Comparison of ENCODE assay signal across 33 cellular contexts in genomic region chr1:157771666-157772425, GRCh38. TPM values are rescaled to one million over a fixed set of nuclear protein-coding genes. Genes with fewer than 3 reads are reported as not detected.
DNase-seq lines count a peak whose midpoint lies in the region; ATAC-seq and TF ChIP-seq lines count a peak whose summit lies in the region.
"Had no signal": no experiment of that assay in that cellular context is flagged by ENCODE, and none has a peak within 500 bp of the region (broad histone marks: within the 10 kb centered on the region; RNA-seq: fewer than 3 reads in every experiment).

No MANE protein-coding gene starts in this region.

- POLR2A ChIA-PET in OCI-LY7 (lab: Charles Lee) = interaction anchor here (0.5 to 1.3 kb wide), 2 partner anchors 74 to 140 kb away, joined by 3 to 4 read pairs; no protein-coding TSS in a partner anchor

- H3K4me2 ChIP-seq in OCI-LY3 (ENCODE audit: low read length) = 0 out of 2 replicates have a peak overlapping the region, but pooled peaks have one; percentile 7
- no peak overlapping the region for H3K4me2 ChIP-seq in OCI-LY7 (ENCODE audit: low read length)
- H3K4me2 ChIP-seq: A549, KMS-11, SK-N-SH had no signal

- H3K27ac ChIP-seq in OCI-LY3 (ENCODE audit: low read length) (no peak overlapping the region), OCI-LY7 (ENCODE audit: low read depth, low read length, poor library complexity, severe bottlenecking) (no peak overlapping the region)
- H3K27ac ChIP-seq: A549, adrenal gland, brain microvascular endothelial cell, C4-2B, colonic mucosa, esophagus muscularis mucosa, gastrocnemius medialis, KMS-11, ovary, right atrium auricular region, RWPE1 had no signal

- H3K36me3 ChIP-seq in OCI-LY3 (replicated peaks; ENCODE audit: low read depth, low read length) (no peaks in the 10 kb centered on the region), OCI-LY7 (ENCODE audit: insufficient read depth, low read length) (no peaks in the 10 kb centered on the region)
- H3K36me3 ChIP-seq: adrenal gland, brain microvascular endothelial cell, colonic mucosa, esophagus muscularis mucosa, gastrocnemius medialis, ovary, right atrium auricular region had no signal

- peaks cover 58% of the 10 kb centered on the region for H3K27me3 ChIP-seq in OCI-LY3 (ENCODE audit: low read depth, low read length)
- H3K27me3 ChIP-seq: adrenal gland, brain microvascular endothelial cell, colonic mucosa, esophagus muscularis mucosa, gastrocnemius medialis, ovary, right atrium auricular region had no signal

- H3K4me1 ChIP-seq in OCI-LY3 (ENCODE audit: low read length) (peaks cover 56% of the 10 kb centered on the region), OCI-LY7 (ENCODE audit: insufficient read depth, low read length, poor library complexity, severe bottlenecking) (peaks cover 49% of the 10 kb centered on the region)
- H3K4me1 ChIP-seq: A549, adrenal gland, esophagus muscularis mucosa, gastrocnemius medialis, right atrium auricular region had no signal

- peaks cover 2% of the 10 kb centered on the region for H3K36me3 Mint-ChIP-seq in IgD-negative memory B cell
- H3K36me3 Mint-ChIP-seq: natural killer cell had no signal

- no peaks in the 10 kb centered on the region for H3K9me3 Mint-ChIP-seq in IgD-negative memory B cell
- H3K9me3 Mint-ChIP-seq: activated CD4-positive, alpha-beta memory T cell treated with anti-CD3 and anti-CD28 coated beads, Interleukin-2, amount 10 ng/mL, durations not matched to agents 7 days and 5 days; effector memory CD8-positive, alpha-beta T cell; H9; natural killer cell had no signal

- CTCF ChIA-PET in OCI-LY7 (lab: Charles Lee; ENCODE audit: unreplicated experiment) = no interaction called here

- no peaks in the 10 kb centered on the region for H3K9me2 ChIP-seq in OCI-LY7 (ENCODE audit: insufficient read depth, low read length)
- H3K9me2 ChIP-seq: SK-N-SH had no signal

- no TSS peak for BruUV-seq in OCI-LY7 (replicated peaks; lab: Mats Ljungman, UMichigan)

- H3K79me2 ChIP-seq in OCI-LY3 (ENCODE audit: low read length) (no peaks in the 10 kb centered on the region), OCI-LY7 (ENCODE audit: insufficient read depth, low read depth, low read length) (no peaks in the 10 kb centered on the region)

- no peaks in the 10 kb centered on the region for H3K27me3 Mint-ChIP-seq in IgD-negative memory B cell
- H3K27me3 Mint-ChIP-seq: activated CD4-positive, alpha-beta memory T cell treated with anti-CD3 and anti-CD28 coated beads, Interleukin-2, amount 10 ng/mL, durations not matched to agents 7 days and 5 days; effector memory CD8-positive, alpha-beta T cell had no signal

- H3K9ac ChIP-seq in OCI-LY3 (ENCODE audit: low read length) = no peak overlapping the region
- H3K9ac ChIP-seq: KMS-11, SK-N-SH had no signal

- H3K4me1 Mint-ChIP-seq in IgD-negative memory B cell = peaks cover 29 to 54% (median 41%) of the 10 kb centered on the region in 3 donors
- H3K4me1 Mint-ChIP-seq: activated CD4-positive, alpha-beta memory T cell treated with anti-CD3 and anti-CD28 coated beads, Interleukin-2, amount 10 ng/mL, durations not matched to agents 7 days and 5 days had no signal

- no peak for TF ChIP-seq CTCF in OCI-LY3 (IDR thresholded peaks at IDR 0.05; ENCODE audit: low read depth, low read length)
- no peak for TF ChIP-seq CTCF in OCI-LY7 (conservative IDR thresholded peaks at IDR 0.05; ENCODE audit: low read length)

- H3K4me3 ChIP-seq in OCI-LY3 (ENCODE audit: low read length) (no peak overlapping the region), OCI-LY7 (ENCODE audit: low read depth, low read length, poor library complexity, severe bottlenecking) (no peak overlapping the region)
- H3K4me3 ChIP-seq: A549, adrenal gland, colonic mucosa, esophagus muscularis mucosa, gastrocnemius medialis, ovary, right atrium auricular region had no signal

- intact Hi-C loops in OCI-LY7 (cut with micrococcal nuclease; ENCODE audit: unreplicated experiment) = loop anchor here (5.0 to 10.0 kb wide), 4 partner anchors 47 to 397 kb away; no protein-coding TSS in a partner anchor

- ATAC-seq in GM21786 (IDR thresholded peaks at IDR 0.05; ENCODE audit: unreplicated experiment) (no peak), GM21367 (IDR thresholded peaks at IDR 0.05; ENCODE audit: unreplicated experiment) (no peak), GM21717 (IDR thresholded peaks at IDR 0.05; ENCODE audit: unreplicated experiment) (no peak)
- ATAC-seq: A549; effector memory CD8-positive, alpha-beta T cell; gastrocnemius medialis; left colon had no signal

- H3K9me3 ChIP-seq in OCI-LY3 (ENCODE audit: insufficient read depth, low read length) (no peaks in the 10 kb centered on the region), OCI-LY7 (ENCODE audit: low read length) (no peaks in the 10 kb centered on the region)
- H3K9me3 ChIP-seq: A549, adrenal gland, colonic mucosa, esophagus muscularis mucosa, gastrocnemius medialis, ovary, right atrium auricular region, SK-N-SH had no signal

- H4K20me1 ChIP-seq in OCI-LY3 (ENCODE audit: insufficient read depth, low read length) (no peaks in the 10 kb centered on the region), OCI-LY7 (ENCODE audit: insufficient read depth, low read length) (no peaks in the 10 kb centered on the region)

- DNase-seq in AML-193 (lab: John Stamatoyannopoulos, UW) (peak; percentile 61 to 63), kidney tubule cell (ENCODE audit: low spot score) (peak; percentile 40), OCI-LY7 (ENCODE audit: low spot score) (no peak)
- DNase-seq: activated CD4-positive, alpha-beta memory T cell treated with anti-CD3 and anti-CD28 coated beads, Interleukin-2, amount 10 ng/mL, durations not matched to agents 7 days and 5 days; activated gamma-delta T cell treated with Interleukin-2 at 50 U/mL for 16 hours; adrenal gland; brain microvascular endothelial cell; colonic mucosa; effector memory CD8-positive, alpha-beta T cell; EL; gastrocnemius medialis; H9; left colon; natural killer cell; NCI-H1105 treated with DMSO at 0.1 percent for 48 hours; NCI-H2081; ovary; SK-N-SH; stimulated activated CD4-positive, alpha-beta T cell treated with anti-CD3 and anti-CD28 coated beads, Interleukin-4, amount 100 ng/mL, for 4 hours; trophoblast cell had no signal

- no peak overlapping the region for H2AFZ ChIP-seq in OCI-LY3 (ENCODE audit: low read depth, low read length)
- H2AFZ ChIP-seq in OCI-LY7 (ENCODE audit: low read length) = no peak overlapping the region; the same call in 1 of the 2 replicates

- peak overlapping the region in 2 of 3 donors; percentile 81 to 94 for H3K27ac Mint-ChIP-seq in IgD-negative memory B cell
- H3K27ac Mint-ChIP-seq: activated CD4-positive, alpha-beta memory T cell treated with anti-CD3 and anti-CD28 coated beads, Interleukin-2, amount 10 ng/mL, durations not matched to agents 7 days and 5 days; H9 had no signal

- H3K4me3 Mint-ChIP-seq in IgD-negative memory B cell = peak overlapping the region in 3 of 4 donors; percentile 7 to 89 (median 83)
- H3K4me3 Mint-ChIP-seq: activated CD4-positive, alpha-beta memory T cell treated with anti-CD3 and anti-CD28 coated beads, Interleukin-2, amount 10 ng/mL, durations not matched to agents 7 days and 5 days; effector memory CD8-positive, alpha-beta T cell; H9; natural killer cell had no signal

RNA-seq across cellular contexts. Expression of gene FCRL2, which starts 5.1 kb away (rescaled TPM):
- 52.3 TPM for polyA plus RNA-seq in IgD-negative memory B cell
- total RNA-seq in OCI-LY7 (2014; rRNA removed; shearing (Covaris generic)) = 9.5 and 11.5 TPM in 2 replicates
- 6.6 and 8.1 TPM in 2 replicates for total RNA-seq in OCI-LY7 (2022)
- total RNA-seq: activated CD4-positive, alpha-beta memory T cell treated with anti-CD3 and anti-CD28 coated beads, Interleukin-2, amount 10 ng/mL, durations not matched to agents 7 days and 5 days; adrenal gland; H9; mesenteric fat pad; NCI-H460; right atrium auricular region had no signal
- polyA plus RNA-seq: A549, SK-N-SH had no signal

RNA-seq across cellular contexts. Expression of gene FCRL1, which starts 48.1 kb away (rescaled TPM):
- polyA plus RNA-seq in IgD-negative memory B cell = 141 TPM
- 42.5 and 62.8 TPM in 2 replicates for total RNA-seq in OCI-LY7 (2014; rRNA removed; shearing (Covaris generic))
- total RNA-seq in OCI-LY7 (2022) = 72.6 and 98.3 TPM in 2 replicates
- total RNA-seq: activated CD4-positive, alpha-beta memory T cell treated with anti-CD3 and anti-CD28 coated beads, Interleukin-2, amount 10 ng/mL, durations not matched to agents 7 days and 5 days; gastrocnemius medialis; H9; NCI-H460 had no signal
- polyA plus RNA-seq: A549, SK-N-SH had no signal
